8 cellular contexts compared by ENCODE assay signal in genomic region chr19:16342002-16342715, GRCh38. TPM values are rescaled to one million over a fixed set of nuclear protein-coding genes. Genes with fewer than 3 reads are reported as not detected.
A peak's percentile ranks its signal among the peaks of the same experiment; 100 is the strongest.
DNase-seq lines count a peak whose midpoint lies in the region; ATAC-seq and TF ChIP-seq lines count a peak whose summit lies in the region.

No MANE protein-coding gene starts in this region.

- H3K27me3 ChIP-seq in Loucy (ENCODE audit: insufficient read depth, low read length, poor library complexity, severe bottlenecking) (no peaks in the 10 kb centered on the region), adrenal gland (no peaks in the 10 kb centered on the region), muscle layer of colon (ENCODE audit: control insufficient read depth in 1 of 2, insufficient read depth in 2 of 2, low read length in 2 of 2) (no peaks in the 10 kb centered on the region), upper lobe of right lung (no peaks in the 10 kb centered on the region)

- H3K27ac ChIP-seq in adrenal gland (peak overlapping the region in 4 of 5 donors; percentile 21 to 87 (median 68)), muscle layer of colon (ENCODE audit: low read depth, low read length) (peak overlapping the region; percentile 61), upper lobe of right lung (peak overlapping the region; percentile 63)

- peak; percentile 26 for ATAC-seq in upper lobe of right lung

- CTCF ChIA-PET in Calu3 (lab: Charles Lee), result interaction anchor here (0.5 kb wide), 1 partner anchor 1425 kb away, joined by 5 read pairs; no protein-coding TSS in a partner anchor

- H2AFZ ChIP-seq in Loucy (ENCODE audit: low read length), result no peak overlapping the region

- TF ChIP-seq CTCF in GM20000 (IDR thresholded peaks at IDR 0.05; ENCODE audit: extremely low read depth, missing control alignments) (no peak), Loucy (conservative IDR thresholded peaks at IDR 0.05; ENCODE audit: low read length) (no peak), adrenal gland (IDR thresholded peaks at IDR 0.05) (no peak), upper lobe of right lung (IDR thresholded peaks at IDR 0.05) (no peak), Calu3 (IDR thresholded peaks at IDR 0.05; ENCODE audit: unreplicated experiment) (no peak)

- no peaks in the 10 kb centered on the region for H3K9me2 ChIP-seq in Loucy (replicated peaks; ENCODE audit: low read depth, low read length)

- intact Hi-C loops in adrenal gland (cut with DNase I), result no loop called here
- intact Hi-C loops in upper lobe of right lung (cut with DNase I), result no loop called here
- intact Hi-C loops in Calu3 (cut with micrococcal nuclease; ENCODE audit: unreplicated experiment), result no loop called here

- H3K4me3 ChIP-seq in Loucy (ENCODE audit: low read length, poor library complexity, severe bottlenecking) (no peak overlapping the region), adrenal gland (no peak overlapping the region), muscle layer of colon (ENCODE audit: low read depth in 1 of 2, low read length in 2 of 2) (no peak overlapping the region), upper lobe of right lung (no peak overlapping the region)

- no peaks in the 10 kb centered on the region for H4K20me1 ChIP-seq in Loucy (ENCODE audit: insufficient read depth, low read length, poor library complexity, severe bottlenecking)

- H3K4me2 ChIP-seq in Loucy (ENCODE audit: low read depth, low read length, poor library complexity, severe bottlenecking), result peak overlapping the region; percentile 23

- peaks cover 25% of the 10 kb centered on the region for H3K4me1 ChIP-seq in Loucy (ENCODE audit: insufficient read depth, low read length, poor library complexity, severe bottlenecking)
- peaks cover 0 to 16% of the 10 kb centered on the region in 2 donors for H3K4me1 ChIP-seq in adrenal gland (replicated peaks in 1 of 2)
- H3K4me1 ChIP-seq in muscle layer of colon (ENCODE audit: insufficient read depth, low read length), result peaks cover 9% of the 10 kb centered on the region
- peaks cover 40% of the 10 kb centered on the region for H3K4me1 ChIP-seq in upper lobe of right lung

- in situ Hi-C loops in Caki2 (cut with HindIII; ENCODE audit: low pct_unique_long_range_greater_than_20kb, low sequenced_read_pairs), result no loop called here

- H3K36me3 ChIP-seq in Loucy (ENCODE audit: insufficient read depth, low read length), result no peaks in the 10 kb centered on the region
- no peaks in the 10 kb centered on the region for H3K36me3 ChIP-seq in adrenal gland (replicated peaks in 1 of 2)
- H3K36me3 ChIP-seq in muscle layer of colon (ENCODE audit: insufficient read depth, low read length), result no peaks in the 10 kb centered on the region
- no peaks in the 10 kb centered on the region for H3K36me3 ChIP-seq in upper lobe of right lung

- no peaks in the 10 kb centered on the region for H3K9me3 Mint-ChIP-seq in Calu3 (ENCODE audit: low read depth, unreplicated experiment)

- TF ChIP-seq POLR2A in adrenal gland (IDR thresholded peaks at IDR 0.05), result no peak

- 62 to 68% (median 66%) methylated on average over 10 of the region's 10 CpGs for WGBS in adrenal gland, 4 donors

- no peaks in the 10 kb centered on the region for H3K79me2 ChIP-seq in Loucy (ENCODE audit: insufficient read depth, low read length)

- H3K27me3 Mint-ChIP-seq in Calu3 (ENCODE audit: unreplicated experiment), result no peaks in the 10 kb centered on the region

- H3K9me3 ChIP-seq in Loucy (ENCODE audit: insufficient read depth, low read depth, low read length) (no peaks in the 10 kb centered on the region), adrenal gland (replicated peaks in 1 of 3) (no peaks in the 10 kb centered on the region), muscle layer of colon (ENCODE audit: low read length) (no peaks in the 10 kb centered on the region), upper lobe of right lung (no peaks in the 10 kb centered on the region)

- no peak overlapping the region for H3K27ac Mint-ChIP-seq in Calu3 (ENCODE audit: unreplicated experiment)

- BruUV-seq in Calu3 (replicated peaks; lab: Mats Ljungman, UMichigan), result no TSS peak

- peaks cover 8% of the 10 kb centered on the region for H3K4me1 Mint-ChIP-seq in Calu3 (ENCODE audit: low read depth, unreplicated experiment)

- H3F3A ChIP-seq in Loucy (ENCODE audit: low read depth), result no peaks in the 10 kb centered on the region

- DNase-seq in Caki2 (ENCODE audit: low read depth) (peak; percentile 88), GM20000 (ENCODE audit: low spot score) (peak; percentile 74), adrenal gland (peak in 2 of 7 donors; percentile 32 to 58), upper lobe of right lung (no peak), Calu3 (no peak)
- no peak for DNase-seq in effector CD8-positive, alpha-beta T cell (lab: John Stamatoyannopoulos, UW)

- H3K9ac ChIP-seq in Loucy (ENCODE audit: low read depth, low read length, poor library complexity, severe bottlenecking) (no peak overlapping the region), muscle layer of colon (ENCODE audit: low read length) (peak overlapping the region; percentile 37)

- no peak overlapping the region for H3K4me3 Mint-ChIP-seq in Calu3 (ENCODE audit: low read depth, unreplicated experiment)

- no peaks in the 10 kb centered on the region for H3K36me3 Mint-ChIP-seq in Calu3 (ENCODE audit: insufficient read depth, unreplicated experiment)

RNA-seq across cellular contexts. Expression of gene KLF2, which starts 17.5 kb away (rescaled TPM):
- 0.55 and 3.0 TPM in 2 replicates for total RNA-seq in Caki2 (2014; rRNA removed; shearing (Covaris generic); ENCODE audit: low replicate concordance)
- total RNA-seq in adrenal gland (10 to 100 TPM in 7 of 8 donors, 1 to 10 TPM in 1; 3.4 to 52.3 (median 27.0) TPM), upper lobe of right lung (198 TPM), Calu3 (2022) (2.5 and 5.0 TPM in 2 replicates)
- polyA plus RNA-seq in adrenal gland, result 10 to 100 TPM in 1 of 3 donors, 1 to 10 TPM in 2; 7.0 to 29.3 (median 9.6) TPM

Comparison
In these comparisons a context has a peak if more than half of its experiments do, and no peak if none do; other contexts are left out.
1. DNase-seq: peak in Caki2 (single experiment) and GM20000 (single experiment); none in upper lobe of right lung (single experiment), effector CD8-positive, alpha-beta T cell (single experiment) and Calu3 (single experiment).
2. Peak in every context shown above with its lines, with median percentiles within 50 percentile points of each other: H3K27ac ChIP-seq.